8 cellular contexts compared by ENCODE assay signal in the genomic region with DNA sequence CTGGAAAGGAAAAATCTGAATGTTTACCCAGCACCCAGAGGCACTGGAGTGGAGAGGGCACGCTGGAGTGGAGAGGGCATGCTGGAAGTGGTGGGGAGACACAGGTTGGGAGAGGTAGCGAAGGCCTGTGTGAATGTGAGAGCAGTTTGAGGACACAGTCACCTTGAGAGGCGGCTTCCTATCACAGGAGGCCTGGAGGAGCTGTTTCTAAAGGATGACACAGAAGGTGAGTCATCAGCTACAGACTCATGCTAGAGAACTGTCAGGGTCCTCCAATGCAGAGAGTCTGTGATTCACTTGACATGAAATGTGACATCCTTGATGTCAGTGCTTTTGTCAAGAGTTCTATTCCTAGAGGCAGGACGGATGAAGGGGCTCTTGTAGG. TPM values are rescaled to one million over a fixed set of nuclear protein-coding genes. Genes with fewer than 3 reads are reported as not detected.
A peak's percentile ranks its signal among the peaks of the same experiment; 100 is the strongest.
DNase-seq lines count a peak whose midpoint lies in the region; ATAC-seq, FAIRE-seq and TF ChIP-seq lines count a peak whose summit lies in the region.

No MANE protein-coding gene starts in this region.

- H3K27me3 ChIP-seq in keratinocyte (ENCODE audit: control insufficient read depth, extremely low read depth, insufficient read depth, low read length) (no peaks in the 10 kb centered on the region), thyroid gland (no peaks in the 10 kb centered on the region), Karpas-422 (ENCODE audit: low read length) (no peaks in the 10 kb centered on the region)

- 31 to 55% methylated on average over 4 of the region's 4 CpGs for WGBS in thyroid gland, 2 donors

- H3K9me2 ChIP-seq in Karpas-422 (replicated peaks; ENCODE audit: insufficient read depth, low read length) = no peaks in the 10 kb centered on the region

- H3K4me3 Mint-ChIP-seq in activated naive CD8-positive, alpha-beta T cell = no peak overlapping the region

- H3K4me3 ChIP-seq in keratinocyte (ENCODE audit: control insufficient read depth in 2 of 3, extremely low read depth in 1 of 3, insufficient read depth in 2 of 3, low read depth in 1 of 3, low read length in 3 of 3) (no peak overlapping the region), thyroid gland (replicated peaks in 1 of 3) (no peak overlapping the region), Karpas-422 (ENCODE audit: low read length) (no peak overlapping the region)

- peak overlapping the region; percentile 3 for H3K4me2 ChIP-seq in keratinocyte (ENCODE audit: control insufficient read depth, extremely low read depth, insufficient read depth, low read depth, low read length)
- no peak overlapping the region for H3K4me2 ChIP-seq in Karpas-422 (ENCODE audit: low read depth, low read length, poor library complexity, severe bottlenecking)

- peaks cover 11% of the 10 kb centered on the region for H3K36me3 Mint-ChIP-seq in activated naive CD8-positive, alpha-beta T cell

- peaks cover 4 to 8% of the 10 kb centered on the region in 2 experiments for H3K36me3 ChIP-seq in keratinocyte (ENCODE audit: control insufficient read depth in 2 of 2, extremely low read depth in 1 of 2, insufficient read depth in 2 of 2, low read length in 2 of 2)
- H3K36me3 ChIP-seq in thyroid gland = no peaks in the 10 kb centered on the region
- H3K36me3 ChIP-seq in Karpas-422 (ENCODE audit: insufficient read depth, low read length) = no peaks in the 10 kb centered on the region

- no peak overlapping the region for H3K9ac ChIP-seq in keratinocyte (ENCODE audit: control insufficient read depth, extremely low read depth, insufficient read depth, low read length)
- H3K9ac ChIP-seq in Karpas-422 (ENCODE audit: low read length) = no peak overlapping the region

- H3K4me1 Mint-ChIP-seq in activated naive CD8-positive, alpha-beta T cell (ENCODE audit: low read depth) = peaks cover 42% of the 10 kb centered on the region

- H2AFZ ChIP-seq in keratinocyte (ENCODE audit: control insufficient read depth, low read length) (no peak overlapping the region), Karpas-422 (ENCODE audit: low read length) (no peak overlapping the region)

- no peaks in the 10 kb centered on the region for H3K9me3 Mint-ChIP-seq in activated naive CD8-positive, alpha-beta T cell (ENCODE audit: low read depth)

- intact Hi-C loops in thyroid gland (cut with DNase I) = no loop called here

- H3K27ac Mint-ChIP-seq in activated naive CD8-positive, alpha-beta T cell = peak overlapping the region; percentile 79

- peak; percentile 40 for DNase-seq in stimulated activated CD4-positive, alpha-beta T cell treated with anti-CD3 and anti-CD28 coated beads, Interleukin-12 subunit alpha, Interleukin-12 subunit beta, amount 100 ng/mL, for 4 hours
- DNase-seq in stimulated activated CD4-positive, alpha-beta T cell treated with anti-CD3 and anti-CD28 coated beads, Interleukin-2, amount 100 ng/mL, for 48 hours = no peak
- peak; percentile 68 for DNase-seq in keratinocyte (ENCODE audit: low read depth, low spot score)
- peak; percentile 77 to 78 for DNase-seq in thyroid gland
- no peak for DNase-seq in GDM1 (lab: John Stamatoyannopoulos, UW)
- DNase-seq in Karpas-422 = no peak

- peak; percentile 100 for FAIRE-seq in keratinocyte (lab: Jason Lieb, UNC)

- H3K4me1 ChIP-seq in keratinocyte (ENCODE audit: control insufficient read depth, extremely low read depth, insufficient read depth, low read length) = peaks cover 32% of the 10 kb centered on the region
- peaks cover 32 to 64% of the 10 kb centered on the region in 2 donors for H3K4me1 ChIP-seq in thyroid gland
- H3K4me1 ChIP-seq in Karpas-422 (ENCODE audit: low read length) = no peaks in the 10 kb centered on the region

- H3K27me3 Mint-ChIP-seq in activated naive CD8-positive, alpha-beta T cell = no peaks in the 10 kb centered on the region

- no peaks in the 10 kb centered on the region for H3K9me3 ChIP-seq in keratinocyte (ENCODE audit: control insufficient read depth, low read depth, low read length)
- no peaks in the 10 kb centered on the region for H3K9me3 ChIP-seq in thyroid gland
- H3K9me3 ChIP-seq in Karpas-422 (ENCODE audit: low read length) = no peaks in the 10 kb centered on the region

- no peak for ATAC-seq in HG03378 (IDR thresholded peaks at IDR 0.05; ENCODE audit: unreplicated experiment)

- H4K20me1 ChIP-seq in keratinocyte (ENCODE audit: control insufficient read depth, extremely low read depth, insufficient read depth, low read length) (peaks cover 17% of the 10 kb centered on the region), Karpas-422 (ENCODE audit: insufficient read depth, low read depth, low read length) (no peaks in the 10 kb centered on the region)

- TF ChIP-seq CTCF in keratinocyte (optimal IDR thresholded peaks at IDR 0.05 in 1 of 3, IDR thresholded peaks at IDR 0.05 in 1 of 3, conservative IDR thresholded peaks at IDR 0.05 in 1 of 3; ENCODE audit: extremely low read depth in 1 of 3, insufficient read depth in 2 of 3, low read length in 3 of 3) = no peak
- TF ChIP-seq CTCF in thyroid gland (IDR thresholded peaks at IDR 0.05) = no peak

- TF ChIP-seq POLR2A in thyroid gland (IDR thresholded peaks at IDR 0.05) = no peak

- H3K27ac ChIP-seq in keratinocyte (ENCODE audit: control insufficient read depth, insufficient read depth, low read length) (peak overlapping the region; percentile 10), thyroid gland (peak overlapping the region; percentile 52 to 72 (median 67)), Karpas-422 (ENCODE audit: low read length) (no peak overlapping the region)

- H3K9me1 ChIP-seq in keratinocyte (ENCODE audit: control insufficient read depth, extremely low read depth, insufficient read depth, low read length) = peaks cover 11% of the 10 kb centered on the region

- H3K79me2 ChIP-seq in keratinocyte (ENCODE audit: control insufficient read depth, insufficient read depth, low read length) (peaks cover 6% of the 10 kb centered on the region), Karpas-422 (ENCODE audit: low read length) (peaks cover 15% of the 10 kb centered on the region; the same call in 1 of the 2 replicates)

- dilution Hi-C loops in keratinocyte (cut with MboI; ENCODE audit: extremely low pct_ligation_motif_present, low sequenced_read_pairs) = no loop called here

RNA-seq across cellular contexts. Expression of a gene that starts 13.8 kb away (rescaled TPM):
- 0.10 to 0.46 TPM (median 0.33 TPM) in 3 replicates for polyA plus RNA-seq in keratinocyte
- polyA plus RNA-seq in keratinocyte (2011; ENCODE audit: low read depth) = 0.29 TPM
- polyA plus RNA-seq in keratinocyte (2011; cell fraction: cytosol; rRNA removed) = 0.17 TPM in 1 of 2 replicates, not detected in the other
- polyA plus RNA-seq in keratinocyte (2011; cell fraction: nucleus; rRNA removed) = 0.73 and 1.3 TPM in 2 replicates
- polyA plus RNA-seq in keratinocyte (2012; ENCODE audit: low replicate concordance) = 0.39 and 0.62 TPM in 2 replicates
- polyA minus RNA-seq in keratinocyte = 0.26 TPM in 1 of 3 replicates, not detected in the others
- not detected for polyA minus RNA-seq in keratinocyte (2011; cell fraction: cytosol; rRNA and poly(A)+ RNA removed)
- 0.70 TPM in 1 of 2 replicates, not detected in the other for polyA minus RNA-seq in keratinocyte (2011; cell fraction: nucleus; rRNA and poly(A)+ RNA removed)
- total RNA-seq in thyroid gland = under 1 TPM in 2 of 4 donors, not detected in 2; 0.34 to 0.94 TPM
- total RNA-seq in Karpas-422 (2014; rRNA removed; shearing (Covaris generic); ENCODE audit: low replicate concordance) = 1.0 and 1.6 TPM in 2 replicates

RNA-seq across cellular contexts. Expression of a gene that starts 18.8 kb away (rescaled TPM):
- 9.3 to 19.7 TPM (median 11.1 TPM) in 3 replicates for polyA plus RNA-seq in keratinocyte
- 3.0 TPM for polyA plus RNA-seq in keratinocyte (2011; ENCODE audit: low read depth)
- polyA plus RNA-seq in keratinocyte (2011; cell fraction: cytosol; rRNA removed) = 5.1 and 17.8 TPM in 2 replicates
- 6.2 and 8.4 TPM in 2 replicates for polyA plus RNA-seq in keratinocyte (2011; cell fraction: nucleus; rRNA removed)
- 17.5 and 40.2 TPM in 2 replicates for polyA plus RNA-seq in keratinocyte (2012; ENCODE audit: low replicate concordance)
- 6.0 to 8.4 TPM (median 6.8 TPM) in 3 replicates for polyA minus RNA-seq in keratinocyte
- polyA minus RNA-seq in keratinocyte (2011; cell fraction: cytosol; rRNA and poly(A)+ RNA removed) = 26.1 TPM
- polyA minus RNA-seq in keratinocyte (2011; cell fraction: nucleus; rRNA and poly(A)+ RNA removed) = 5.0 and 6.3 TPM in 2 replicates
- total RNA-seq in thyroid gland = 10 to 100 TPM; 22.9 to 39.7 (median 32.5) TPM
- 92.4 and 264 TPM in 2 replicates for total RNA-seq in Karpas-422 (2014; rRNA removed; shearing (Covaris generic); ENCODE audit: low replicate concordance)

RNA-seq across cellular contexts. Expression of a gene that starts 24.8 kb away (rescaled TPM):
- 10.7 to 19.5 TPM (median 13.7 TPM) in 3 replicates for polyA plus RNA-seq in keratinocyte
- polyA plus RNA-seq in keratinocyte (2011; ENCODE audit: low read depth) = 2.1 TPM
- 13.7 and 22.7 TPM in 2 replicates for polyA plus RNA-seq in keratinocyte (2011; cell fraction: cytosol; rRNA removed)
- polyA plus RNA-seq in keratinocyte (2011; cell fraction: nucleus; rRNA removed) = 11.7 and 15.9 TPM in 2 replicates
- polyA plus RNA-seq in keratinocyte (2012; ENCODE audit: low replicate concordance) = 10.5 and 14.6 TPM in 2 replicates
- polyA minus RNA-seq in keratinocyte = 24.0 to 46.9 TPM (median 42.1 TPM) in 3 replicates
- 26.7 TPM for polyA minus RNA-seq in keratinocyte (2011; cell fraction: cytosol; rRNA and poly(A)+ RNA removed)
- 13.4 and 16.4 TPM in 2 replicates for polyA minus RNA-seq in keratinocyte (2011; cell fraction: nucleus; rRNA and poly(A)+ RNA removed)
- 10 to 100 TPM; 20.3 to 35.7 (median 28.8) TPM for total RNA-seq in thyroid gland
- total RNA-seq in Karpas-422 (2014; rRNA removed; shearing (Covaris generic); ENCODE audit: low replicate concordance) = 7.2 and 14.2 TPM in 2 replicates

RNA-seq across cellular contexts. Expression of a gene that starts 26.1 kb away (rescaled TPM):
- 6.5 to 11.6 TPM (median 10.5 TPM) in 3 replicates for polyA plus RNA-seq in keratinocyte
- polyA plus RNA-seq in keratinocyte (2011; ENCODE audit: low read depth) = 4.2 TPM
- polyA plus RNA-seq in keratinocyte (2011; cell fraction: cytosol; rRNA removed) = 2.1 and 3.0 TPM in 2 replicates
- 35.7 and 48.0 TPM in 2 replicates for polyA plus RNA-seq in keratinocyte (2011; cell fraction: nucleus; rRNA removed)
- polyA plus RNA-seq in keratinocyte (2012; ENCODE audit: low replicate concordance) = 10.6 and 14.2 TPM in 2 replicates
- polyA minus RNA-seq in keratinocyte = 6.0 to 16.2 TPM (median 9.5 TPM) in 3 replicates
- 7.1 TPM for polyA minus RNA-seq in keratinocyte (2011; cell fraction: cytosol; rRNA and poly(A)+ RNA removed)
- 10.6 and 10.7 TPM in 2 replicates for polyA minus RNA-seq in keratinocyte (2011; cell fraction: nucleus; rRNA and poly(A)+ RNA removed)
- total RNA-seq in thyroid gland = 10 to 100 TPM in 3 of 4 donors, 1 to 10 TPM in 1; 9.9 to 16.4 (median 13.4) TPM
- total RNA-seq in Karpas-422 (2014; rRNA removed; shearing (Covaris generic); ENCODE audit: low replicate concordance) = 1.1 and 1.3 TPM in 2 replicates

RNA-seq across cellular contexts. Expression of a gene that starts 33.2 kb away (rescaled TPM):
- not detected in 3 replicates for polyA plus RNA-seq in keratinocyte
- not detected for polyA plus RNA-seq in keratinocyte (2011; ENCODE audit: low read depth)
- polyA plus RNA-seq in keratinocyte (2011; cell fraction: cytosol; rRNA removed) = not detected in 2 replicates
- 0.51 and 0.53 TPM in 2 replicates for polyA plus RNA-seq in keratinocyte (2011; cell fraction: nucleus; rRNA removed)
- 0.75 TPM in 1 of 2 replicates, not detected in the other for polyA plus RNA-seq in keratinocyte (2012; ENCODE audit: low replicate concordance)
- not detected in 3 replicates for polyA minus RNA-seq in keratinocyte
- polyA minus RNA-seq in keratinocyte (2011; cell fraction: cytosol; rRNA and poly(A)+ RNA removed) = not detected
- polyA minus RNA-seq in keratinocyte (2011; cell fraction: nucleus; rRNA and poly(A)+ RNA removed) = not detected in 2 replicates
- total RNA-seq in thyroid gland = 1 to 10 TPM in 1 of 4 donors, not detected in 3; 2.0 TPM
- 0.56 TPM in 1 of 2 replicates, not detected in the other for total RNA-seq in Karpas-422 (2014; rRNA removed; shearing (Covaris generic); ENCODE audit: low replicate concordance)

Comparison
In these comparisons a context has a peak if more than half of its experiments do, and no peak if none do; other contexts are left out.
1. DNase-seq: peak in stimulated activated CD4-positive, alpha-beta T cell treated with anti-CD3 and anti-CD28 coated beads, Interleukin-12 subunit alpha, Interleukin-12 subunit beta, amount 100 ng/mL, for 4 hours (single experiment), keratinocyte (single experiment) and thyroid gland (2 of 2); none in stimulated activated CD4-positive, alpha-beta T cell treated with anti-CD3 and anti-CD28 coated beads, Interleukin-2, amount 100 ng/mL, for 48 hours (0 of 2), GDM1 (single experiment) and Karpas-422 (single experiment).